In the genomic region with DNA sequence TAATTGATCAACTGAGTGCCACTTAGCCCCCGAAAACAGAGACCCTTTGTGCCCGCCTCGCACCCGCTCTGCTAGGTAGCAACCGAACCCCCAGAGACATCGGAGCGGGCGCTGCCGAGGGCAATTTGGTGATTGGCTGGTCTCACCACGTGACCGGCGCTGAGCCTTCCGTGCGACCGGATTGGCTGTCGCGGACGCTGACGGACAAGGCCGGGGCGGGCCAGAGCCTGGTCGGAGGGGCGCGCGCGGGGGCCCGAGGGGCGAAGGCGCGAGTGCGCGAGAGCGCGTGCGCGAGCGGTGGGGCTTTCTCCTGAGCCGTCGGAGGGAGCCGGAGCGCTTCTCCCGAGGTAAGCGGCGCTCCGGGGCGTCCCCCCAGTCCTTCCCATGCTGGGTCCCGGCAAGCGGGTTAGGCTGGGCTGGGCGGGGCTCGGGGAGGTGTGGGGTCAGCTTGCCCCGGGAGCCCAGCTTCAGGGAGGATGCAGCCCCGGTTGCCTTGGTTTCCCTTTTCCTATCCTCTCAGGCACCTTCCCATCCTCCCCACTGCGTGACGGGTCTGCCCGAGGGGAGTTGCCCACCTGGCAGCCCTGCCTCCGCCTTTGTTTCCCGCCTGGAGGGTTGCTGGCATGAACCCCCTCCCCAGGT, we compare ENCODE assay signal across 8 cellular contexts. TPM values are rescaled to one million over a fixed set of nuclear protein-coding genes. Genes with fewer than 3 reads are reported as not detected.
DNase-seq lines count a peak whose midpoint lies in the region; ATAC-seq and TF ChIP-seq lines count a peak whose summit lies in the region.

TMEM108 (plus strand) TSS at position 303 of the 642 bp plus-strand sequence.

- H3K4me3 ChIP-seq in esophagus muscularis mucosa (peak within 1 kb of the TSS; percentile 67 to 82 (median 70)), subcutaneous abdominal adipose tissue (ENCODE audit: low read depth in 1 of 5, low read length in 5 of 5) (peak within 1 kb of the TSS in 4 of 5 donors; percentile 61 to 64 (median 62))

- DNase-seq in GM10248 (ENCODE audit: extremely low spot score) (peak; percentile 37), NCI-H1417 treated with DMSO at 0.1 percent for 48 hours (lab: John Stamatoyannopoulos, UW) (peak; percentile 69), WTC11 (ENCODE audit: low spot score) (peak; percentile 97), esophagus muscularis mucosa (ENCODE audit: extremely low spot score) (no peak), middle frontal gyrus (ENCODE audit: extremely low spot score, low spot score) (peak; percentile 87)

- H3K27me3 ChIP-seq in esophagus muscularis mucosa (peaks cover 0 to 16% (median 2%) of the 10 kb centered on the region in 4 donors), subcutaneous abdominal adipose tissue (ENCODE audit: control insufficient read depth in 5 of 5, insufficient read depth in 4 of 5, low read length in 5 of 5) (peaks cover 19 to 35% (median 24%) of the 10 kb centered on the region in 5 donors)

- H3K9me3 ChIP-seq in esophagus muscularis mucosa (no peaks in the 10 kb centered on the region), subcutaneous abdominal adipose tissue (ENCODE audit: control insufficient read depth in 5 of 5, low read length in 5 of 5) (no peaks in the 10 kb centered on the region)

- no peak for TF ChIP-seq EP300 in esophagus muscularis mucosa (IDR thresholded peaks at IDR 0.05)

- WGBS in esophagus muscularis mucosa, result 9% methylated on average over 32 of the region's 57 CpGs

- H3K36me3 ChIP-seq in esophagus muscularis mucosa, result no peaks in the 10 kb centered on the region
- H3K36me3 ChIP-seq in subcutaneous abdominal adipose tissue (ENCODE audit: control insufficient read depth in 5 of 5, insufficient read depth in 5 of 5, low read length in 5 of 5), result no peaks in the 10 kb centered on the region

- H3K4me1 Mint-ChIP-seq in WTC11, result peaks cover 52% of the 10 kb centered on the region

- no peak for TF ChIP-seq POLR2A in esophagus muscularis mucosa (IDR thresholded peaks at IDR 0.05; ENCODE audit: low read depth)

- H3K27ac Mint-ChIP-seq in WTC11, result no peak within 1 kb of the TSS; the same call in 1 of the 2 replicates

- H3K9ac ChIP-seq in subcutaneous abdominal adipose tissue (ENCODE audit: low read length in 5 of 5), result peak within 1 kb of the TSS in 2 of 5 donors; percentile 14 to 37

- H3K27me3 Mint-ChIP-seq in WTC11 (ENCODE audit: low read depth), result peaks cover 43% of the 10 kb centered on the region

- intact Hi-C loops in esophagus muscularis mucosa (cut with DNase I), result no loop called here

- H3K36me3 Mint-ChIP-seq in WTC11, result no peaks in the 10 kb centered on the region

- POLR2A ChIA-PET in GM10248 (lab: Yijun Ruan, JAX), result no interaction called here
- POLR2A ChIA-PET in WTC11 (lab: Charles Lee), result no interaction called here

- H3K27ac ChIP-seq in esophagus muscularis mucosa (replicated peaks in 1 of 4) (peak within 1 kb of the TSS; percentile 68 to 83 (median 78)), subcutaneous abdominal adipose tissue (ENCODE audit: low read depth, low read length) (no peak within 1 kb of the TSS)

- no peaks in the 10 kb centered on the region for H3K9me3 Mint-ChIP-seq in WTC11

- CTCF ChIA-PET in GM10248 (lab: Yijun Ruan, JAX), result no interaction called here
- CTCF ChIA-PET in WTC11 (lab: Charles Lee), result interaction anchor here (2.3 kb wide), 2 partner anchors 307 to 312 kb away, joined by 9 to 11 read pairs; no protein-coding TSS in a partner anchor

- TF ChIP-seq CTCF in GM10248 (IDR thresholded peaks at IDR 0.05; ENCODE audit: control extremely low read depth, extremely low read depth, low read depth, missing control alignments) (no peak), WTC11 (IDR thresholded peaks at IDR 0.05) (no peak), esophagus muscularis mucosa (IDR thresholded peaks at IDR 0.05) (no peak)

- peak within 1 kb of the TSS; percentile 74 for H3K4me3 Mint-ChIP-seq in WTC11

- peaks cover 13 to 58% (median 56%) of the 10 kb centered on the region in 4 donors for H3K4me1 ChIP-seq in esophagus muscularis mucosa
- H3K4me1 ChIP-seq in subcutaneous abdominal adipose tissue (ENCODE audit: control insufficient read depth in 5 of 5, insufficient read depth in 5 of 5, low read length in 5 of 5), result peaks cover 0 to 24% (median 15%) of the 10 kb centered on the region in 5 donors

- ATAC-seq in WTC11, result peak; percentile 86
- ATAC-seq in HG03457 (IDR thresholded peaks at IDR 0.05; ENCODE audit: unreplicated experiment), result no peak
- no peak for ATAC-seq in GM19452 (IDR thresholded peaks at IDR 0.05; ENCODE audit: unreplicated experiment)

TF ChIP-seq in WTC11, 78 proteins besides CTCF, POLR2A, EP300 and RAD21 (continues in another document):
- TF ChIP-seq SMAD4 (CRISPR knock-in tag; IDR thresholded peaks at IDR 0.05) (no peak), ZNF263 (CRISPR knock-in tag; IDR thresholded peaks at IDR 0.05; ENCODE audit: low read depth) (0 out of 2 replicates have a peak, but pooled peaks have one; percentile 18), IRF2 (CRISPR knock-in tag; IDR thresholded peaks at IDR 0.05; ENCODE audit: borderline replicate concordance, low read depth) (no peak), FOXK1 (CRISPR knock-in tag; IDR thresholded peaks at IDR 0.05) (peak; percentile 62; the same call in 1 of the 2 replicates), ZNF396 (CRISPR knock-in tag; IDR thresholded peaks at IDR 0.05; ENCODE audit: borderline replicate concordance) (no peak), FOXP1 (CRISPR knock-in tag; IDR thresholded peaks at IDR 0.05; ENCODE audit: borderline replicate concordance) (peak; percentile 88), ZBTB21 (CRISPR knock-in tag; IDR thresholded peaks at IDR 0.05; ENCODE audit: borderline replicate concordance) (0 out of 2 replicates have a peak, but pooled peaks have one; percentile 15), RELA (CRISPR knock-in tag; IDR thresholded peaks at IDR 0.05; ENCODE audit: borderline replicate concordance) (no peak), CREB1 (CRISPR knock-in tag; IDR thresholded peaks at IDR 0.05) (peak; percentile 49; the same call in 1 of the 2 replicates), ARID4B (CRISPR knock-in tag; IDR thresholded peaks at IDR 0.05; ENCODE audit: borderline replicate concordance) (peak; percentile 77; the same call in 1 of the 2 replicates), ZNF512 (CRISPR knock-in tag; IDR thresholded peaks at IDR 0.05; ENCODE audit: borderline replicate concordance) (no peak), ZNF138 (CRISPR knock-in tag; conservative IDR thresholded peaks at IDR 0.05) (no peak)
- TF ChIP-seq, protein P1, sequence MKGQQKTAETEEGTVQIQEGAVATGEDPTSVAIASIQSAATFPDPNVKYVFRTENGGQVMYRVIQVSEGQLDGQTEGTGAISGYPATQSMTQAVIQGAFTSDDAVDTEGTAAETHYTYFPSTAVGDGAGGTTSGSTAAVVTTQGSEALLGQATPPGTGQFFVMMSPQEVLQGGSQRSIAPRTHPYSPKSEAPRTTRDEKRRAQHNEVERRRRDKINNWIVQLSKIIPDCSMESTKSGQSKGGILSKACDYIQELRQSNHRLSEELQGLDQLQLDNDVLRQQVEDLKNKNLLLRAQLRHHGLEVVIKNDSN (CRISPR knock-in tag; IDR thresholded peaks at IDR 0.05), result peak; percentile 98

RNA-seq across cellular contexts. Expression of gene TMEM108, which starts in this region (rescaled TPM):
- total RNA-seq in WTC11 (2021) (10.2 to 14.7 TPM (median 12.9 TPM) in 3 replicates), esophagus muscularis mucosa (10 to 100 TPM in 3 of 4 donors, 1 to 10 TPM in 1; 8.6 to 12.1 (median 11.2) TPM)
